Comparison of ENCODE assay signal across 24 cellular contexts in the genomic region with DNA sequence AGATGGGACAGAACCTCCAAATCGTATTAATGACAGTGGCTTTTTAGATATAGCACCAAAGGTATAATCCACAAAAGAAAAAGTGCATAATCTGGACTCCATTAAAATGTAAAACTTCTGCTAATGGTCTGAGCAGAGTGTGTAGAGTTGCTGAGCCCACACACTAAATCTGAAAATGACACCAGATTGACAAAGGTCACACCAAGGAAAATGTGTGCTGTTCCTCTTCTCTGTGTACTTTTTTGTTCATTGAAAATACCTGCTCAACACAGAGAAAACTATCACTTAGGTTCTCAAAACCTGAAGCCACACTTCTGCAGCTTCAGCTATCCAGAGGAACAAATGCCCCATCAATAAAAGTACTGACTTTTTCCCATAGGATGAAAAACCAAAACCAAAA.
"Had no signal": no experiment of that assay in that cellular context is flagged by ENCODE, and none has a peak within 500 bp of the region (broad histone marks: within the 10 kb centered on the region; RNA-seq: fewer than 3 reads in every experiment).

No MANE protein-coding gene starts in this region.

- H3K9me3 ChIP-seq: colonic mucosa, gastrocnemius medialis had no signal

- H3K36me3 ChIP-seq: colonic mucosa, esophagus squamous epithelium, gastrocnemius medialis, heart right ventricle, left lung, lower lobe of right lung had no signal

- H3K4me1 ChIP-seq: colonic mucosa, esophagus squamous epithelium, gastrocnemius medialis, lower lobe of right lung had no signal

- DNase-seq: colonic mucosa; cortex of kidney; effector CD8-positive, alpha-beta T cell; effector memory CD8-positive, alpha-beta T cell; endodermal cell; erythroblast; esophagus squamous epithelium; foreskin fibroblast; foreskin melanocyte; gastrocnemius medialis; glutamatergic neuron; head of caudate nucleus; heart right ventricle; hippocampal formation; left cardiac atrium; left lung; left ventricle myocardium superior; lower lobe of right lung; mesenchymal stem cell; mucosa of descending colon had no signal

- H3K27ac Mint-ChIP-seq: dendritic cell treated with granulocyte-macrophage colony-stimulating factor and Interleukin-4, amounts not matched to agents 40 ng/mL and 50 ng/mL, for 4 days; effector memory CD8-positive, alpha-beta T cell; endodermal cell; mesothelial cell of epicardium had no signal

- ATAC-seq: effector memory CD8-positive, alpha-beta T cell; esophagus mucosa; gastrocnemius medialis; heart right ventricle; left cardiac atrium; left lung; left ventricle myocardium superior; lower lobe of right lung; mucosa of descending colon had no signal

- H3K9me3 Mint-ChIP-seq: effector memory CD8-positive, alpha-beta T cell had no signal

- H3K4me1 Mint-ChIP-seq: endodermal cell, mesothelial cell of epicardium had no signal

- H3K27me3 Mint-ChIP-seq: dendritic cell treated with granulocyte-macrophage colony-stimulating factor and Interleukin-4, amounts not matched to agents 40 ng/mL and 50 ng/mL, for 4 days; effector memory CD8-positive, alpha-beta T cell had no signal

- H3K27me3 ChIP-seq: colonic mucosa, esophagus squamous epithelium, gastrocnemius medialis, heart right ventricle, left lung had no signal

- H3K4me3 ChIP-seq: colonic mucosa, esophagus squamous epithelium, gastrocnemius medialis, heart right ventricle, left lung, lower lobe of right lung, mucosa of descending colon had no signal

- H3K4me3 Mint-ChIP-seq: dendritic cell treated with granulocyte-macrophage colony-stimulating factor and Interleukin-4, amounts not matched to agents 40 ng/mL and 50 ng/mL, for 4 days; effector memory CD8-positive, alpha-beta T cell; endodermal cell; mesothelial cell of epicardium had no signal

- H3K27ac ChIP-seq: colonic mucosa, epithelial cell of prostate, esophagus squamous epithelium, gastrocnemius medialis, heart right ventricle, left lung, lower lobe of right lung had no signal
